In genomic region chr10:32795598-32796183, GRCh38 we compare ENCODE assay signal across 8 cellular contexts.
DNase-seq lines count a peak whose midpoint lies in the region; ATAC-seq and TF ChIP-seq lines count a peak whose summit lies in the region.

No MANE protein-coding gene starts in this region.

- no peak overlapping the region for H3K4me3 ChIP-seq in AG10803 (ENCODE audit: low read length)

- ATAC-seq in GM18517 (IDR thresholded peaks at IDR 0.05; ENCODE audit: unreplicated experiment) (no peak), GM19452 (IDR thresholded peaks at IDR 0.05; ENCODE audit: unreplicated experiment) (no peak)

- DNase-seq in AG10803 (ENCODE audit: low read depth) (peak; percentile 34), NCI-H2227 (lab: John Stamatoyannopoulos, UW; ENCODE audit: unreplicated experiment) (peak; percentile 23), cerebellar cortex (ENCODE audit: low spot score) (peak; percentile 50), medulla oblongata (ENCODE audit: extremely low spot score) (peak; percentile 53), NK-92 (lab: John Stamatoyannopoulos, UW; ENCODE audit: unreplicated experiment) (no peak)

- peak; percentile 76 for TF ChIP-seq CTCF in AG10803 (conservative IDR thresholded peaks at IDR 0.05; ENCODE audit: low read length)
- peak; percentile 56 for TF ChIP-seq CTCF in GM12873 (IDR thresholded peaks at IDR 0.05; ENCODE audit: insufficient read depth, low read depth, low read length, missing control alignments)
